ENCODE assay signal across 28 cellular contexts in the genomic region with DNA sequence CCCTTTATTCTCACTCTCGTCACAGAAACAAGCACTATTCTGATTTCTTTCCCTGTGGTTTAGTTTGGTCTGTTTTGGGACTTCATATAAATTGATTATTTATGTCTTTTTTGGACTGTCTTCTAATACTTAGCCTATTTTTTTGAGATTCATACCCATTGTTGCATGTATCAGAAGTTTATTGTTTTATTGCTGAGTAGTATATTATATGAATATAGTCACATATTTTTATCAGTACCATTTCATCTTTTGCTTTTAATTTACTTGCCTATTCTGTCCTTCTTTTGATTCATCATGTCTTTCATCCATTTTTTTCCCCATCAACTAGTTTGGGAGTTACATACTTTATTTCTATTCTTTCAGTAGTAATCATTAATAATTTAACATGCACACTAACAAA.
A peak's percentile ranks its signal among the peaks of the same experiment; 100 is the strongest.
DNase-seq lines count a peak whose midpoint lies in the region; ATAC-seq, FAIRE-seq and TF ChIP-seq lines count a peak whose summit lies in the region.
"Had no signal": no experiment of that assay in that cellular context is flagged by ENCODE, and none has a peak within 500 bp of the region (broad histone marks: within the 10 kb centered on the region; RNA-seq: fewer than 3 reads in every experiment).

No MANE protein-coding gene starts in this region.

- H3K9me1 ChIP-seq in K562 (ENCODE audit: control insufficient read depth, insufficient read depth, low read length) = no peaks in the 10 kb centered on the region

- TF ChIP-seq POLR2A in K562 (conservative IDR thresholded peaks at IDR 0.05) = no peak

- no peaks in the 10 kb centered on the region for H3K36me3 ChIP-seq in K562 (ENCODE audit: control insufficient read depth, insufficient read depth, low read length)
- H3K36me3 ChIP-seq: BE2C; BLaER1; BLaER1 treated with 17β-estradiol and CSF1 and Interleukin-3, amounts not matched to agents 10 nM and 100 nM had no signal

- H3K27ac ChIP-seq in K562 (ENCODE audit: extremely low read depth, low read depth, low read length) = no peak overlapping the region
- H3K27ac ChIP-seq: 22Rv1; A549; BLaER1; BLaER1 treated with 17β-estradiol and CSF1 and Interleukin-3, amounts not matched to agents 10 nM and 100 nM; C4-2B had no signal

- CTCF ChIA-PET in K562 (lab: Yijun Ruan, JAX; ENCODE audit: low intra/inter-chr PET ratio) = no interaction called here

- intact Hi-C loops in K562 (cut with micrococcal nuclease) = no loop called here

- POLR2A ChIA-PET in K562 (lab: Yijun Ruan, JAX) = no interaction called here

- no peaks in the 10 kb centered on the region for H3K4me1 ChIP-seq in K562 (replicated peaks in 1 of 2; ENCODE audit: control insufficient read depth in 2 of 2, insufficient read depth in 2 of 2, low read length in 2 of 2)
- H3K4me1 ChIP-seq: A549; BE2C; BLaER1; BLaER1 treated with 17β-estradiol and CSF1 and Interleukin-3, amounts not matched to agents 10 nM and 100 nM; Caco-2 had no signal

- no peak for TF ChIP-seq CTCF in K562 (IDR thresholded peaks at IDR 0.05 in 2 of 3, conservative IDR thresholded peaks at IDR 0.05 in 1 of 3; ENCODE audit: insufficient read depth in 2 of 3, low read depth in 1 of 3, low read length in 3 of 3)

- DNase-seq in K562 (ENCODE audit: extremely low read depth in 1 of 4, low spot score in 3 of 4) (no peak), T1000 (lab: John Stamatoyannopoulos, UW) (no peak)
- DNase-seq: 8988T; ACHN; AML-193; BE2C; C1 segment of cervical spinal cord; Caco-2; Calu3; CD4-positive, alpha-beta memory T cell; CD4-positive, alpha-beta T cell; CD4-positive, CD25-positive, alpha-beta regulatory T cell; CD8-positive, alpha-beta memory T cell; CD8-positive, alpha-beta T cell; COR-L47; DMS 273 treated with DMSO at 0.1 percent for 48 hours; DMS153; DMS53; DMS79; DMS79 treated with DMSO at 0.1 percent for 48 hours; DND-41; EL had no signal

- no peak overlapping the region for H3K4me2 ChIP-seq in K562 (ENCODE audit: insufficient read depth, low read length)
- H3K4me2 ChIP-seq: A549; BLaER1; BLaER1 treated with 17β-estradiol and CSF1 and Interleukin-3, amounts not matched to agents 10 nM and 100 nM had no signal

- H3K9ac ChIP-seq in K562 (ENCODE audit: insufficient read depth in 1 of 2, low read depth in 2 of 2, low read length in 2 of 2) = no peak overlapping the region
- H3K9ac ChIP-seq: BLaER1; BLaER1 treated with 17β-estradiol and CSF1 and Interleukin-3, amounts not matched to agents 10 nM and 100 nM had no signal

- no peaks in the 10 kb centered on the region for H4K20me1 ChIP-seq in K562 (replicated peaks; ENCODE audit: control insufficient read depth, insufficient read depth, low read length)
- H4K20me1 ChIP-seq: BLaER1; BLaER1 treated with 17β-estradiol and CSF1 and Interleukin-3, amounts not matched to agents 10 nM and 100 nM had no signal

- no peak overlapping the region for H2AFZ ChIP-seq in K562 (ENCODE audit: low read depth, low read length)

- no peaks in the 10 kb centered on the region for H3K79me2 ChIP-seq in K562 (ENCODE audit: control insufficient read depth, insufficient read depth, low read length)

- H3K27me3 ChIP-seq in K562 (ENCODE audit: control insufficient read depth in 2 of 2, insufficient read depth in 2 of 2, low read length in 2 of 2) = no peaks in the 10 kb centered on the region
- H3K27me3 ChIP-seq: BE2C; BLaER1; BLaER1 treated with 17β-estradiol and CSF1 and Interleukin-3, amounts not matched to agents 10 nM and 100 nM had no signal

- BruUV-seq in K562 (replicated peaks; lab: Mats Ljungman, UMichigan) = no TSS peak

- no peak for TF ChIP-seq RAD21 in K562 (CRISPR knock-in tag; conservative IDR thresholded peaks at IDR 0.05 in 1 of 2, IDR thresholded peaks at IDR 0.05 in 1 of 2)

- H3K4me3 ChIP-seq in K562 = no peak overlapping the region
- H3K4me3 ChIP-seq: A549; BLaER1; BLaER1 treated with 17β-estradiol and CSF1 and Interleukin-3, amounts not matched to agents 10 nM and 100 nM had no signal

- FAIRE-seq in K562 (lab: Jason Lieb, UNC) = no peak
- FAIRE-seq: A549, D721Med had no signal

- 4% methylated on average over 1 of the region's 1 CpG for WGBS in K562 (ENCODE audit: insufficient coverage, low coverage, missing lambda C conversion rate)

- TF ChIP-seq EP300 in K562 (IDR thresholded peaks at IDR 0.05; ENCODE audit: low read length) = no peak

- no peak for ATAC-seq in K562
- ATAC-seq: A549; CD8-positive, alpha-beta T cell had no signal

- in situ Hi-C loops in K562 (cut with MboI) = no loop called here

- no peaks in the 10 kb centered on the region for H3K9me3 ChIP-seq in K562 (replicated peaks; ENCODE audit: control insufficient read depth, insufficient read depth, low read depth, low read length)
- H3K9me3 ChIP-seq: A549, BE2C, Caco-2 had no signal

TF ChIP-seq in K562, 482 proteins besides CTCF, POLR2A, EP300 and RAD21:
- no peak for TF ChIP-seq HMG20A (CRISPR knock-in tag; conservative IDR thresholded peaks at IDR 0.05)
- peak; percentile 55; the same call in 1 of the 2 replicates for TF ChIP-seq C11orf30 (IDR thresholded peaks at IDR 0.05; ENCODE audit: low read depth)
- no peak for TF ChIP-seq ZC3H4 (CRISPR knock-in tag; IDR thresholded peaks at IDR 0.05; ENCODE audit: borderline replicate concordance)
- peak; percentile 73 for TF ChIP-seq ZNF316 (IDR thresholded peaks at IDR 0.05)
- no peak for TF ChIP-seq JUNB (CRISPR knock-in tag; conservative IDR thresholded peaks at IDR 0.05)
- TF ChIP-seq, protein P1, sequence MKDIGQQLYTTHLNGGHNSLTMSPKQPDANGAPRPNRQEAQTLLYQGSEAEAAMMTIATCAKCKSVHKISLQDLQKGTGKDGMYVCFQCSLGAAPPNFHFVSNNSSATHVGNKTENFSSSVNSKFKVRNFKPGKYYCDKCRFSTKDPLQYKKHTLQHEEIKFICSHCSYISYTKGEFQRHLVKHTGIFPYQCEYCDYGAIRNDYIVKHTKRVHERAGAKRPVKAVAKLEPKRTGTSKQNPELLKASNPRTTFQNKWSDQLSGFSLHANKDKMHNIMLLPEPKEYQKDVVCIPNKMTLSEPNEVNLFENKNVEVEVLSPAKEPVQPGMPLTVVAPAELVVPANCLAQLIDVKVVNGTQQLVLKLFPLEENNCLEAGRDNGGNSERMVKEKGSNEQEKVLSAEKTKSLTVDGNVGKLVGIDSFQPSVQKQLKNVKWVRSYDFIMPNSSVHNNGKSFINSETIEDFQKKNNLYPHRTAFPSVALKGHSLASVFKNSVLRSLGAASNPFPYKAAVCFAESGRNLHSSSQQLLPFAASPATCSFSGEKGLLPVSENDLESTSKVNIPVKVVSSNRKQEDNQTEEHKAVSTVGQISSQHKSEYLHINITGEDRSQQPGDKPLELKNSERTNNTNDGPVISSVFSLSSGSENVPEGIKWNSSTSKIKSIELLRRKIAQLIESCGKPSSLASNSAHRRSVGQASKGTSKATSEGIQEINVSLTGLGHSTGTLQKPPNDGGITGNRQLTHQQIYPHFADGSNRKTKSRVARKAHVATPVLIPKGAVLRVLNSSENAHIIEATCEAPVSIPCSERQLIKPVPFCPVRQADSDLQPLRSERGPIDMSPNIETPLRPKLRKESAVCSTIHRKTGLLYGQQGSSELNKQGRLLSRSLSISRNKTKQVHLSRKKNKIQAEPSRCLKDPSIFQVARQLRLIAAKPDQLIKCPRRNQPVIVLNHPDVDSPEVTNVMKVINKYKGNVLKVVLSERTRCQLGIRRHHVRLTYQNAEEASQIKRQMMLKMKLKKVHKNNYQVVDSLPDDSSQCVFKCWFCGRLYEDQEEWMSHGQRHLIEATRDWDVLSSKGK (CRISPR knock-in tag; IDR thresholded peaks at IDR 0.05) = no peak
- no peak for TF ChIP-seq NR2C2 (CRISPR knock-in tag; IDR thresholded peaks at IDR 0.05)
- no peak for TF ChIP-seq NR2C2 (tag; IDR thresholded peaks at IDR 0.05)
- no peak for TF ChIP-seq KLF1 (tag; IDR thresholded peaks at IDR 0.05)
- no peak for TF ChIP-seq NELFE (IDR thresholded peaks at IDR 0.05; ENCODE audit: insufficient read depth, insufficient read length)
